Comparison of ENCODE assay signal across 1 cellular context in genomic region chr1:93345633-93346471, GRCh38.
TF ChIP-seq lines count a peak whose summit lies in the region.

TSS of gene DR1 (plus strand) at chr1:93345907. CDS start at chr1:93346646, 739 bp downstream.

TF ChIP-seq in HepG2, 621 proteins besides CTCF, POLR2A, EP300 and RAD21 (continued from another document and continues in another):
- TF ChIP-seq ZNF609 (CRISPR knock-in tag; IDR thresholded peaks at IDR 0.05; ENCODE audit: borderline replicate concordance) (peak; percentile 84), MAF1 (CRISPR knock-in tag; IDR thresholded peaks at IDR 0.05; ENCODE audit: borderline replicate concordance) (peak; percentile 60; the same call in 1 of the 2 replicates), ATAD3A (CRISPR knock-in tag; IDR thresholded peaks at IDR 0.05) (no peak), TBX3 (IDR thresholded peaks at IDR 0.05; ENCODE audit: borderline replicate concordance) (peak; percentile 59; the same call in 1 of the 2 replicates), MTA3 (CRISPR knock-in tag; IDR thresholded peaks at IDR 0.05) (no peak), ZBTB40 (IDR thresholded peaks at IDR 0.05) (peak; percentile 58), ZBTB40 (CRISPR knock-in tag; IDR thresholded peaks at IDR 0.05) (peak; percentile 88; the same call in 1 of the 2 replicates), ARID3A (IDR thresholded peaks at IDR 0.05; ENCODE audit: low read depth, low read length) (no peak), SUZ12 (IDR thresholded peaks at IDR 0.05; ENCODE audit: low read depth, low read length) (peak; percentile 43; the same call in 1 of the 2 replicates), SIX4 (CRISPR knock-in tag; IDR thresholded peaks at IDR 0.05) (peak; percentile 55; the same call in 1 of the 2 replicates), E2F2 (CRISPR knock-in tag; IDR thresholded peaks at IDR 0.05; ENCODE audit: borderline replicate concordance) (no peak), ZSCAN9 (CRISPR knock-in tag; IDR thresholded peaks at IDR 0.05; ENCODE audit: borderline replicate concordance) (peak; percentile 67), ZFYVE20 (CRISPR knock-in tag; IDR thresholded peaks at IDR 0.05; ENCODE audit: borderline replicate concordance, low read depth) (no peak), NFKBIZ (CRISPR knock-in tag; IDR thresholded peaks at IDR 0.05) (0 out of 2 replicates have a peak, but pooled peaks have one; percentile 36), FOXA1 (IDR thresholded peaks at IDR 0.05) (no peak), FOXA1 (CRISPR knock-in tag; IDR thresholded peaks at IDR 0.05) (peak; percentile 35), UBTF (CRISPR knock-in tag; IDR thresholded peaks at IDR 0.05) (peak; percentile 96), ATF5 (CRISPR knock-in tag; IDR thresholded peaks at IDR 0.05; ENCODE audit: low read depth) (no peak), AHDC1 (CRISPR knock-in tag; IDR thresholded peaks at IDR 0.05; ENCODE audit: borderline replicate concordance) (peak; percentile 70; the same call in 1 of the 2 replicates), TFDP2 (CRISPR knock-in tag; IDR thresholded peaks at IDR 0.05) (peak; percentile 92), PHF8 (CRISPR knock-in tag; IDR thresholded peaks at IDR 0.05) (peak; percentile 89), NFE2L1 (CRISPR knock-in tag; IDR thresholded peaks at IDR 0.05; ENCODE audit: borderline replicate concordance) (no peak), ZKSCAN5 (CRISPR knock-in tag; IDR thresholded peaks at IDR 0.05) (no peak)
